In the genomic region with DNA sequence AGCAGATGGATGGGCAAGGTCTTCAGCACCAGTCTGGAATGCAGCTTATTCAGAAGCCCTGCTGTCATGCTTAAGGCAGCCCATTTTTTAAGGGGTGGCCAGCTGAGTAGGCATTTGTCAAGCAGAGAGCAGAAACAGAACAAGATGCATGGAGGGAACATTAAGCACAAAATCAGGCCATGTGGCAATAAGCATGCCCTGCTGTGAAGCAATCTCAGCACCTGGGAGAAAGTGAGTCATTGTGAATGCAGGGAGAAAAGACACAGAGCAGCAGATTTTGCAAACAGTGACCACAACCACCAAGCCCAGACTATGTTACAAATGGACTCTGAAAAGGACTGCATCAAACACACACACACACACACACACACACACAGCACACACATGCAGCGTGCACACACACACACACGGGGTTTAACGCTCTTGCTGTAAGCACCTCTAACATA, we compare ENCODE assay signal across 11 cellular contexts.
DNase-seq lines count a peak whose midpoint lies in the region; ATAC-seq and TF ChIP-seq lines count a peak whose summit lies in the region.
"Had no signal": no experiment of that assay in that cellular context is flagged by ENCODE, and none has a peak within 500 bp of the region (broad histone marks: within the 10 kb centered on the region; RNA-seq: fewer than 3 reads in every experiment).

No MANE protein-coding gene starts in this region.

- H3K4me1 ChIP-seq in mammary epithelial cell (ENCODE audit: insufficient read depth, low read length) (peaks cover 23% of the 10 kb centered on the region), mucosa of rectum (ENCODE audit: control insufficient read depth in 2 of 2, insufficient read depth in 2 of 2, low read length in 2 of 2) (peaks cover 0 to 14% of the 10 kb centered on the region in 2 donors), upper lobe of left lung (no peaks in the 10 kb centered on the region), Karpas-422 (ENCODE audit: low read length) (no peaks in the 10 kb centered on the region)
- H3K4me1 ChIP-seq: tibial nerve had no signal

- H2AFZ ChIP-seq in mammary epithelial cell (ENCODE audit: low read depth, low read length) (no peak overlapping the region), Karpas-422 (ENCODE audit: low read length) (no peak overlapping the region)

- H3K36me3 ChIP-seq in mammary epithelial cell (ENCODE audit: insufficient read depth, low read length) (no peaks in the 10 kb centered on the region), mucosa of rectum (ENCODE audit: control insufficient read depth in 2 of 2, insufficient read depth in 2 of 2, low read length in 2 of 2) (no peaks in the 10 kb centered on the region), upper lobe of left lung (no peaks in the 10 kb centered on the region), Karpas-422 (ENCODE audit: insufficient read depth, low read length) (no peaks in the 10 kb centered on the region)
- H3K36me3 ChIP-seq: tibial nerve had no signal

- H3K9ac ChIP-seq in mammary epithelial cell (ENCODE audit: insufficient read depth, low read length) (no peak overlapping the region), mucosa of rectum (ENCODE audit: low read depth in 1 of 2, low read length in 2 of 2) (no peak overlapping the region), Karpas-422 (ENCODE audit: low read length) (no peak overlapping the region)

- no peak for TF ChIP-seq EP300 in upper lobe of left lung (IDR thresholded peaks at IDR 0.05)

- intact Hi-C loops in mammary epithelial cell (cut with micrococcal nuclease): no loop called here

- H4K20me1 ChIP-seq in mammary epithelial cell (ENCODE audit: insufficient read depth, low read length): no peaks in the 10 kb centered on the region
- H4K20me1 ChIP-seq in Karpas-422 (ENCODE audit: insufficient read depth, low read depth, low read length): no peaks in the 10 kb centered on the region

- H3K9me3 ChIP-seq in mammary epithelial cell (replicated peaks; ENCODE audit: insufficient read depth, low read length) (no peaks in the 10 kb centered on the region), mucosa of rectum (ENCODE audit: control insufficient read depth in 2 of 2, low read length in 2 of 2) (peaks cover 0 to 2% of the 10 kb centered on the region in 2 donors), upper lobe of left lung (peaks cover 0 to 9% (median 3%) of the 10 kb centered on the region in 4 donors), Karpas-422 (ENCODE audit: low read length) (no peaks in the 10 kb centered on the region)

- WGBS in mammary epithelial cell (ENCODE audit: low coverage, missing lambda C conversion rate): 56% methylated on average over 3 of the region's 3 CpGs
- WGBS in upper lobe of left lung, 2 donors: 79 to 86% methylated on average over 3 of the region's 3 CpGs

- H3K9me2 ChIP-seq in Karpas-422 (replicated peaks; ENCODE audit: insufficient read depth, low read length): no peaks in the 10 kb centered on the region

- H3K27ac ChIP-seq in mammary epithelial cell (ENCODE audit: insufficient read depth, low read depth, low read length) (no peak overlapping the region), mucosa of rectum (ENCODE audit: low read depth in 2 of 2, low read length in 2 of 2) (peak overlapping the region; percentile 12 to 58), upper lobe of left lung (no peak overlapping the region), Karpas-422 (ENCODE audit: low read length) (no peak overlapping the region)
- H3K27ac ChIP-seq: tibial nerve had no signal

- ATAC-seq in upper lobe of left lung (ENCODE audit: low FRiP score in 2 of 2): no peak

- BruUV-seq in mammary epithelial cell (replicated peaks; lab: Mats Ljungman, UMichigan): no TSS peak

- no peak overlapping the region for H3K4me3 ChIP-seq in NB4 (ENCODE audit: low read depth, low read length)
- H3K4me3 ChIP-seq in mammary epithelial cell (replicated peaks in 1 of 3; ENCODE audit: insufficient read depth in 1 of 3, low read depth in 2 of 3, low read length in 3 of 3): no peak overlapping the region
- H3K4me3 ChIP-seq in mucosa of rectum (ENCODE audit: low read length in 2 of 2): no peak overlapping the region
- H3K4me3 ChIP-seq in upper lobe of left lung: no peak overlapping the region
- no peak overlapping the region for H3K4me3 ChIP-seq in Karpas-422 (ENCODE audit: low read length)
- H3K4me3 ChIP-seq: tibial nerve had no signal

- peak; percentile 98 for DNase-seq in G401 (ENCODE audit: low spot score)
- peak; percentile 87 for DNase-seq in NB4 (ENCODE audit: low read depth)
- DNase-seq in mammary epithelial cell: peak; percentile 95
- DNase-seq in NCI-H1092 treated with DMSO at 0.1 percent for 48 hours (lab: John Stamatoyannopoulos, UW): no peak
- DNase-seq in T-helper 1 cell: no peak
- DNase-seq in upper lobe of left lung: no peak
- DNase-seq in Karpas-422: no peak
- DNase-seq: activated naive CD8-positive, alpha-beta T cell treated with anti-CD3 and anti-CD28 coated beads for 36 hours; nephron progenitor cell had no signal

- peak overlapping the region; percentile 58 for H3K4me2 ChIP-seq in mammary epithelial cell (ENCODE audit: insufficient read depth, low read depth, low read length)
- H3K4me2 ChIP-seq in Karpas-422 (ENCODE audit: low read depth, low read length, poor library complexity, severe bottlenecking): no peak overlapping the region

- CTCF ChIA-PET in mammary epithelial cell (lab: Charles Lee; ENCODE audit: low non-redundant PET): no interaction called here

- in situ Hi-C loops in G401 (cut with HindIII; ENCODE audit: low sequenced_read_pairs): no loop called here
- in situ Hi-C loops in mammary epithelial cell (cut with MboI; ENCODE audit: low sequenced_read_pairs in 2 of 2): no loop called here

- H3K79me2 ChIP-seq in mammary epithelial cell (ENCODE audit: insufficient read depth, low read length) (no peaks in the 10 kb centered on the region), Karpas-422 (ENCODE audit: low read length) (no peaks in the 10 kb centered on the region)

- TF ChIP-seq POLR2A in NB4 (IDR thresholded peaks at IDR 0.05; ENCODE audit: extremely low read depth, insufficient read length) (no peak), upper lobe of left lung (IDR thresholded peaks at IDR 0.05) (no peak)

- TF ChIP-seq CTCF in NB4 (IDR thresholded peaks at IDR 0.05; ENCODE audit: low read depth, low read length): no peak
- no peak for TF ChIP-seq CTCF in mammary epithelial cell (conservative IDR thresholded peaks at IDR 0.05 in 1 of 2, IDR thresholded peaks at IDR 0.05 in 1 of 2; ENCODE audit: extremely low read depth in 1 of 2, insufficient read depth in 1 of 2, low read depth in 1 of 2, low read length in 2 of 2)
- no peak for TF ChIP-seq CTCF in upper lobe of left lung (IDR thresholded peaks at IDR 0.05)

- dilution Hi-C loops in mammary epithelial cell (cut with HindIII; ENCODE audit: low sequenced_read_pairs): no loop called here

- H3K27me3 ChIP-seq in mammary epithelial cell (ENCODE audit: insufficient read depth, low read length) (no peaks in the 10 kb centered on the region), mucosa of rectum (ENCODE audit: control insufficient read depth in 2 of 2, insufficient read depth in 2 of 2, low read length in 2 of 2) (no peaks in the 10 kb centered on the region), upper lobe of left lung (no peaks in the 10 kb centered on the region), Karpas-422 (ENCODE audit: low read length) (no peaks in the 10 kb centered on the region)
- H3K27me3 ChIP-seq: tibial nerve had no signal

Comparison
In these comparisons a context has a peak if more than half of its experiments do, and no peak if none do; other contexts are left out.
1. DNase-seq: peak in G401 (single experiment), NB4 (single experiment) and mammary epithelial cell (single experiment); none in NCI-H1092 treated with DMSO at 0.1 percent for 48 hours (single experiment), T-helper 1 cell (0 of 5), upper lobe of left lung (0 of 2) and Karpas-422 (single experiment).
2. H3K27ac ChIP-seq: peak in mucosa of rectum (2 of 2); none in mammary epithelial cell (single experiment), upper lobe of left lung (0 of 4) and Karpas-422 (single experiment).